In genomic region chr6:27746860-27747259, GRCh38 we compare ENCODE assay signal across 6 cellular contexts.
DNase-seq lines count a peak whose midpoint lies in the region; ATAC-seq and TF ChIP-seq lines count a peak whose summit lies in the region.
"Not testable (repeated sequence)": the region's sequence is repeated elsewhere in the genome, so short reads cannot be mapped to it uniquely, and the experiment has no call there.

No MANE protein-coding gene starts in this region.

- H3K27me3 Mint-ChIP-seq in activated CD4-positive, alpha-beta T cell treated with anti-CD3 and anti-CD28 coated beads for 36 hours: peaks cover 34% of the 10 kb centered on the region
- peaks cover 21% of the 10 kb centered on the region for H3K27me3 Mint-ChIP-seq in activated T-cell treated with anti-CD3 and anti-CD28 coated beads, Interleukin-2, amount 50 U/mL, for 4 hours (ENCODE audit: low read depth)
- H3K27me3 Mint-ChIP-seq in activated naive CD4-positive, alpha-beta T cell treated with anti-CD3 and anti-CD28 coated beads for 36 hours (ENCODE audit: low read depth): peaks cover 27% of the 10 kb centered on the region
- not testable (repeated sequence) for H3K27me3 Mint-ChIP-seq in memory B cell

- CTCF ChIA-PET in activated CD4-positive, alpha-beta T cell treated with anti-CD3 and anti-CD28 coated beads for 36 hours (lab: Charles Lee): interaction anchor here (0.7 to 1.3 kb wide), 2 partner anchors 228 to 434 kb away, joined by 3 read pairs; no protein-coding TSS in a partner anchor
- CTCF ChIA-PET in activated naive CD4-positive, alpha-beta T cell treated with anti-CD3 and anti-CD28 coated beads for 36 hours (lab: Charles Lee): not testable (repeated sequence)
- CTCF ChIA-PET in mammary epithelial cell (lab: Charles Lee; ENCODE audit: low non-redundant PET): interaction anchor here (0.7 kb wide), 1 partner anchor 137 kb away, joined by 3 read pairs; no protein-coding TSS in a partner anchor

- H3K79me2 ChIP-seq in OCI-LY3 (ENCODE audit: low read length); mammary epithelial cell (ENCODE audit: insufficient read depth, low read length): not testable (repeated sequence)

- not testable (repeated sequence) for H3K4me1 ChIP-seq in OCI-LY3 (ENCODE audit: low read length); mammary epithelial cell (ENCODE audit: insufficient read depth, low read length)

- not testable (repeated sequence) for H3K9me3 Mint-ChIP-seq in activated CD4-positive, alpha-beta T cell treated with anti-CD3 and anti-CD28 coated beads for 36 hours (ENCODE audit: low read depth); activated T-cell treated with anti-CD3 and anti-CD28 coated beads, Interleukin-2, amount 50 U/mL, for 4 hours; activated naive CD4-positive, alpha-beta T cell treated with anti-CD3 and anti-CD28 coated beads for 36 hours; memory B cell

- POLR2A ChIA-PET in activated CD4-positive, alpha-beta T cell treated with anti-CD3 and anti-CD28 coated beads for 36 hours (lab: Charles Lee): not testable (repeated sequence)

- not testable (repeated sequence) for DNase-seq in activated CD4-positive, alpha-beta T cell treated with anti-CD3 and anti-CD28 coated beads for 36 hours; activated T-cell treated with anti-CD3 and anti-CD28 coated beads, Interleukin-2, amount 50 U/mL, for 4 hours; mammary epithelial cell; memory B cell (ENCODE audit: low spot score in 2 of 2)
- DNase-seq in activated naive CD4-positive, alpha-beta T cell treated with anti-CD3 and anti-CD28 coated beads for 36 hours: peak; percentile 11

- TF ChIP-seq CTCF in OCI-LY3 (IDR thresholded peaks at IDR 0.05; ENCODE audit: low read depth, low read length); mammary epithelial cell (conservative IDR thresholded peaks at IDR 0.05 in 1 of 2, IDR thresholded peaks at IDR 0.05 in 1 of 2; ENCODE audit: extremely low read depth in 1 of 2, insufficient read depth in 1 of 2, low read depth in 1 of 2, low read length in 2 of 2): not testable (repeated sequence)

- in situ Hi-C loops in mammary epithelial cell (cut with MboI; ENCODE audit: low sequenced_read_pairs in 2 of 2): not testable (repeated sequence)

- H3K27ac Mint-ChIP-seq in activated CD4-positive, alpha-beta T cell treated with anti-CD3 and anti-CD28 coated beads for 36 hours; activated naive CD4-positive, alpha-beta T cell treated with anti-CD3 and anti-CD28 coated beads for 36 hours; memory B cell: not testable (repeated sequence)

- H3K9me3 ChIP-seq in OCI-LY3 (ENCODE audit: insufficient read depth, low read length); mammary epithelial cell (replicated peaks; ENCODE audit: insufficient read depth, low read length): not testable (repeated sequence)

- H3K4me3 Mint-ChIP-seq in activated CD4-positive, alpha-beta T cell treated with anti-CD3 and anti-CD28 coated beads for 36 hours; activated T-cell treated with anti-CD3 and anti-CD28 coated beads, Interleukin-2, amount 50 U/mL, for 4 hours; activated naive CD4-positive, alpha-beta T cell treated with anti-CD3 and anti-CD28 coated beads for 36 hours; memory B cell: not testable (repeated sequence)

- not testable (repeated sequence) for H3K36me3 ChIP-seq in OCI-LY3 (replicated peaks; ENCODE audit: low read depth, low read length); mammary epithelial cell (ENCODE audit: insufficient read depth, low read length)

- H3K27me3 ChIP-seq in OCI-LY3 (ENCODE audit: low read depth, low read length); mammary epithelial cell (ENCODE audit: insufficient read depth, low read length): not testable (repeated sequence)

- BruUV-seq in mammary epithelial cell (replicated peaks; lab: Mats Ljungman, UMichigan): not testable (repeated sequence)

- not testable (repeated sequence) for H3K9ac ChIP-seq in OCI-LY3 (ENCODE audit: low read length); mammary epithelial cell (ENCODE audit: insufficient read depth, low read length)

- not testable (repeated sequence) for H3K36me3 Mint-ChIP-seq in activated CD4-positive, alpha-beta T cell treated with anti-CD3 and anti-CD28 coated beads for 36 hours (ENCODE audit: low read depth); activated T-cell treated with anti-CD3 and anti-CD28 coated beads, Interleukin-2, amount 50 U/mL, for 4 hours (ENCODE audit: insufficient read depth); activated naive CD4-positive, alpha-beta T cell treated with anti-CD3 and anti-CD28 coated beads for 36 hours (ENCODE audit: low read depth); memory B cell

- 56% methylated on average over 4 of the region's 4 CpGs for WGBS in mammary epithelial cell (ENCODE audit: low coverage, missing lambda C conversion rate)

- not testable (repeated sequence) for H3K27ac ChIP-seq in OCI-LY3 (ENCODE audit: low read length); mammary epithelial cell (ENCODE audit: insufficient read depth, low read depth, low read length)

- dilution Hi-C loops in mammary epithelial cell (cut with HindIII; ENCODE audit: low sequenced_read_pairs): not testable (repeated sequence)

- ATAC-seq in activated CD4-positive, alpha-beta T cell treated with anti-CD3 and anti-CD28 coated beads for 36 hours: peak; percentile 69
- ATAC-seq in activated T-cell treated with anti-CD3 and anti-CD28 coated beads, Interleukin-2, amount 50 U/mL, for 4 hours: peak; percentile 51 to 66
- peak; percentile 48 for ATAC-seq in memory B cell (ENCODE audit: low read depth)

- H3K4me2 ChIP-seq in OCI-LY3 (ENCODE audit: low read length): peak overlapping the region; percentile 45
- not testable (repeated sequence) for H3K4me2 ChIP-seq in mammary epithelial cell (ENCODE audit: insufficient read depth, low read depth, low read length)

- not testable (repeated sequence) for H2AFZ ChIP-seq in OCI-LY3 (ENCODE audit: low read depth, low read length)
- H2AFZ ChIP-seq in mammary epithelial cell (ENCODE audit: low read depth, low read length): peak overlapping the region; percentile 26

- H3K4me1 Mint-ChIP-seq in activated CD4-positive, alpha-beta T cell treated with anti-CD3 and anti-CD28 coated beads for 36 hours: peaks cover 11% of the 10 kb centered on the region
- not testable (repeated sequence) for H3K4me1 Mint-ChIP-seq in activated T-cell treated with anti-CD3 and anti-CD28 coated beads, Interleukin-2, amount 50 U/mL, for 4 hours (ENCODE audit: low read depth); memory B cell
- peaks cover 12% of the 10 kb centered on the region for H3K4me1 Mint-ChIP-seq in activated naive CD4-positive, alpha-beta T cell treated with anti-CD3 and anti-CD28 coated beads for 36 hours (ENCODE audit: low read depth)

- H4K20me1 ChIP-seq in OCI-LY3 (ENCODE audit: insufficient read depth, low read length); mammary epithelial cell (ENCODE audit: insufficient read depth, low read length): not testable (repeated sequence)

- H3K4me3 ChIP-seq in OCI-LY3 (ENCODE audit: low read length): 0 out of 2 replicates have a peak overlapping the region, but pooled peaks have one; percentile 24
- H3K4me3 ChIP-seq in mammary epithelial cell (replicated peaks in 1 of 3; ENCODE audit: insufficient read depth in 1 of 3, low read depth in 2 of 3, low read length in 3 of 3): not testable (repeated sequence)

- intact Hi-C loops in activated CD4-positive, alpha-beta T cell treated with anti-CD3 and anti-CD28 coated beads for 36 hours (cut with DNase I, micrococcal nuclease); activated naive CD4-positive, alpha-beta T cell treated with anti-CD3 and anti-CD28 coated beads for 36 hours (cut with micrococcal nuclease); mammary epithelial cell (cut with micrococcal nuclease): not testable (repeated sequence)
